Comparison of ENCODE assay signal across 2 cellular contexts in the genomic region with DNA sequence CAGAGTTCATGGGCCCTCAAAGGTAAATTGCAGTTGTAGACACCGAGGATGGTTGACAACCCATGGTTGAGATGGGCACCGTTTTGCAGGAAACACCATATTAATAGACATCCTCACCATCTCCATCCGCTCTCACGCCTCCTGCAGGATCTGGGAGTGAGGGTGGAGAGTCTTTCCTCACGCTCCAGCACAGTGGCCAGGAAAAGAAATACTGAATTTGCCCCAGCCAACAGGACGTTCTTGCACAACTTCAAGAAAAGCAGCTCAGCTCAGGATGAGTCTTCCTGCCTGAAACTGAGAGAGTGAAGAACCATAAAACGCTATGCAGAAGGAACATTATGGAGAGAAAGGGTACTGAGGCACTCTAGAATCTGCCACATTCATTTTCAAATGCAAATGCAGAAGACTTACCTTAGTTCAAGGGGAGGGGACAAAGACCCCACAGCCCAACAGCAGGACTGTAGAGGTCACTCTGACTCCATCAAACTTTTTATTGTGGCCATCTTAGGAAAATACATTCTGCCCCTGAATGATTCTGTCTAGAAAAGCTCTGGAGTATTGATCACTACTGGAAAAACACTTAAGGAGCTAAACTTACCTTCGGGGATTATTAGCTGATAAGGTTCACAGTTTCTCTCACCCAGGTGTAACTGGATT.
TF ChIP-seq lines count a peak whose summit lies in the region.

No MANE protein-coding gene starts in this region.

TF ChIP-seq in liver, 16 proteins besides CTCF, POLR2A, EP300 and RAD21:
- TF ChIP-seq YY1 (IDR thresholded peaks at IDR 0.05) (no peak), EGR1 (IDR thresholded peaks at IDR 0.05; ENCODE audit: low read depth in 2 of 2) (no peak), HNF4G (IDR thresholded peaks at IDR 0.05) (no peak), GABPA (IDR thresholded peaks at IDR 0.05 in 1 of 2, conservative IDR thresholded peaks at IDR 0.05 in 1 of 2) (no peak), JUND (IDR thresholded peaks at IDR 0.05) (no peak), RXRA (IDR thresholded peaks at IDR 0.05) (no peak), SP1 (IDR thresholded peaks at IDR 0.05) (no peak), HNF4A (conservative IDR thresholded peaks at IDR 0.05) (no peak), FOXA1 (IDR thresholded peaks at IDR 0.05) (no peak), FOXA2 (IDR thresholded peaks at IDR 0.05) (no peak), NR2F2 (IDR thresholded peaks at IDR 0.05) (no peak)
- TF ChIP-seq, protein P1, sequence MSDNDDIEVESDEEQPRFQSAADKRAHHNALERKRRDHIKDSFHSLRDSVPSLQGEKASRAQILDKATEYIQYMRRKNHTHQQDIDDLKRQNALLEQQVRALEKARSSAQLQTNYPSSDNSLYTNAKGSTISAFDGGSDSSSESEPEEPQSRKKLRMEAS (IDR thresholded peaks at IDR 0.05): no peak
- TF ChIP-seq, protein P2, sequence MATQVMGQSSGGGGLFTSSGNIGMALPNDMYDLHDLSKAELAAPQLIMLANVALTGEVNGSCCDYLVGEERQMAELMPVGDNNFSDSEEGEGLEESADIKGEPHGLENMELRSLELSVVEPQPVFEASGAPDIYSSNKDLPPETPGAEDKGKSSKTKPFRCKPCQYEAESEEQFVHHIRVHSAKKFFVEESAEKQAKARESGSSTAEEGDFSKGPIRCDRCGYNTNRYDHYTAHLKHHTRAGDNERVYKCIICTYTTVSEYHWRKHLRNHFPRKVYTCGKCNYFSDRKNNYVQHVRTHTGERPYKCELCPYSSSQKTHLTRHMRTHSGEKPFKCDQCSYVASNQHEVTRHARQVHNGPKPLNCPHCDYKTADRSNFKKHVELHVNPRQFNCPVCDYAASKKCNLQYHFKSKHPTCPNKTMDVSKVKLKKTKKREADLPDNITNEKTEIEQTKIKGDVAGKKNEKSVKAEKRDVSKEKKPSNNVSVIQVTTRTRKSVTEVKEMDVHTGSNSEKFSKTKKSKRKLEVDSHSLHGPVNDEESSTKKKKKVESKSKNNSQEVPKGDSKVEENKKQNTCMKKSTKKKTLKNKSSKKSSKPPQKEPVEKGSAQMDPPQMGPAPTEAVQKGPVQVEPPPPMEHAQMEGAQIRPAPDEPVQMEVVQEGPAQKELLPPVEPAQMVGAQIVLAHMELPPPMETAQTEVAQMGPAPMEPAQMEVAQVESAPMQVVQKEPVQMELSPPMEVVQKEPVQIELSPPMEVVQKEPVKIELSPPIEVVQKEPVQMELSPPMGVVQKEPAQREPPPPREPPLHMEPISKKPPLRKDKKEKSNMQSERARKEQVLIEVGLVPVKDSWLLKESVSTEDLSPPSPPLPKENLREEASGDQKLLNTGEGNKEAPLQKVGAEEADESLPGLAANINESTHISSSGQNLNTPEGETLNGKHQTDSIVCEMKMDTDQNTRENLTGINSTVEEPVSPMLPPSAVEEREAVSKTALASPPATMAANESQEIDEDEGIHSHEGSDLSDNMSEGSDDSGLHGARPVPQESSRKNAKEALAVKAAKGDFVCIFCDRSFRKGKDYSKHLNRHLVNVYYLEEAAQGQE (IDR thresholded peaks at IDR 0.05): no peak
- TF ChIP-seq, protein P3, sequence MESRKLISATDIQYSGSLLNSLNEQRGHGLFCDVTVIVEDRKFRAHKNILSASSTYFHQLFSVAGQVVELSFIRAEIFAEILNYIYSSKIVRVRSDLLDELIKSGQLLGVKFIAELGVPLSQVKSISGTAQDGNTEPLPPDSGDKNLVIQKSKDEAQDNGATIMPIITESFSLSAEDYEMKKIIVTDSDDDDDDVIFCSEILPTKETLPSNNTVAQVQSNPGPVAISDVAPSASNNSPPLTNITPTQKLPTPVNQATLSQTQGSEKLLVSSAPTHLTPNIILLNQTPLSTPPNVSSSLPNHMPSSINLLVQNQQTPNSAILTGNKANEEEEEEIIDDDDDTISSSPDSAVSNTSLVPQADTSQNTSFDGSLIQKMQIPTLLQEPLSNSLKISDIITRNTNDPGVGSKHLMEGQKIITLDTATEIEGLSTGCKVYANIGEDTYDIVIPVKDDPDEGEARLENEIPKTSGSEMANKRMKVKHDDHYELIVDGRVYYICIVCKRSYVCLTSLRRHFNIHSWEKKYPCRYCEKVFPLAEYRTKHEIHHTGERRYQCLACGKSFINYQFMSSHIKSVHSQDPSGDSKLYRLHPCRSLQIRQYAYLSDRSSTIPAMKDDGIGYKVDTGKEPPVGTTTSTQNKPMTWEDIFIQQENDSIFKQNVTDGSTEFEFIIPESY (IDR thresholded peaks at IDR 0.05): no peak

TF ChIP-seq in HepG2, 621 proteins besides CTCF, POLR2A, EP300 and RAD21:
- TF ChIP-seq KDM4B (CRISPR knock-in tag; IDR thresholded peaks at IDR 0.05) (no peak), ZNF777 (CRISPR knock-in tag; IDR thresholded peaks at IDR 0.05) (no peak), ZNF3 (CRISPR knock-in tag; IDR thresholded peaks at IDR 0.05) (no peak), GZF1 (CRISPR knock-in tag; IDR thresholded peaks at IDR 0.05) (no peak), CBFB (CRISPR knock-in tag; IDR thresholded peaks at IDR 0.05) (no peak), ESRRA (CRISPR knock-in tag; IDR thresholded peaks at IDR 0.05; ENCODE audit: low read depth) (no peak)
- TF ChIP-seq, protein P4, sequence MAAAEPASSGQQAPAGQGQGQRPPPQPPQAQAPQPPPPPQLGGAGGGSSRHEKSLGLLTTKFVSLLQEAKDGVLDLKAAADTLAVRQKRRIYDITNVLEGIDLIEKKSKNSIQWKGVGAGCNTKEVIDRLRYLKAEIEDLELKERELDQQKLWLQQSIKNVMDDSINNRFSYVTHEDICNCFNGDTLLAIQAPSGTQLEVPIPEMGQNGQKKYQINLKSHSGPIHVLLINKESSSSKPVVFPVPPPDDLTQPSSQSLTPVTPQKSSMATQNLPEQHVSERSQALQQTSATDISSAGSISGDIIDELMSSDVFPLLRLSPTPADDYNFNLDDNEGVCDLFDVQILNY (CRISPR knock-in tag; conservative IDR thresholded peaks at IDR 0.05): no peak
- TF ChIP-seq, protein P5, sequence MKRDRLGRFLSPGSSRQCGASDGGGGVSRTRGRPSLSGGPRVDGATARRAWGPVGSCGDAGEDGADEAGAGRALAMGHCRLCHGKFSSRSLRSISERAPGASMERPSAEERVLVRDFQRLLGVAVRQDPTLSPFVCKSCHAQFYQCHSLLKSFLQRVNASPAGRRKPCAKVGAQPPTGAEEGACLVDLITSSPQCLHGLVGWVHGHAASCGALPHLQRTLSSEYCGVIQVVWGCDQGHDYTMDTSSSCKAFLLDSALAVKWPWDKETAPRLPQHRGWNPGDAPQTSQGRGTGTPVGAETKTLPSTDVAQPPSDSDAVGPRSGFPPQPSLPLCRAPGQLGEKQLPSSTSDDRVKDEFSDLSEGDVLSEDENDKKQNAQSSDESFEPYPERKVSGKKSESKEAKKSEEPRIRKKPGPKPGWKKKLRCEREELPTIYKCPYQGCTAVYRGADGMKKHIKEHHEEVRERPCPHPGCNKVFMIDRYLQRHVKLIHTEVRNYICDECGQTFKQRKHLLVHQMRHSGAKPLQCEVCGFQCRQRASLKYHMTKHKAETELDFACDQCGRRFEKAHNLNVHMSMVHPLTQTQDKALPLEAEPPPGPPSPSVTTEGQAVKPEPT (CRISPR knock-in tag; IDR thresholded peaks at IDR 0.05; ENCODE audit: low read depth): no peak
